ENCODE assay signal across 1 cellular context in the genomic region with DNA sequence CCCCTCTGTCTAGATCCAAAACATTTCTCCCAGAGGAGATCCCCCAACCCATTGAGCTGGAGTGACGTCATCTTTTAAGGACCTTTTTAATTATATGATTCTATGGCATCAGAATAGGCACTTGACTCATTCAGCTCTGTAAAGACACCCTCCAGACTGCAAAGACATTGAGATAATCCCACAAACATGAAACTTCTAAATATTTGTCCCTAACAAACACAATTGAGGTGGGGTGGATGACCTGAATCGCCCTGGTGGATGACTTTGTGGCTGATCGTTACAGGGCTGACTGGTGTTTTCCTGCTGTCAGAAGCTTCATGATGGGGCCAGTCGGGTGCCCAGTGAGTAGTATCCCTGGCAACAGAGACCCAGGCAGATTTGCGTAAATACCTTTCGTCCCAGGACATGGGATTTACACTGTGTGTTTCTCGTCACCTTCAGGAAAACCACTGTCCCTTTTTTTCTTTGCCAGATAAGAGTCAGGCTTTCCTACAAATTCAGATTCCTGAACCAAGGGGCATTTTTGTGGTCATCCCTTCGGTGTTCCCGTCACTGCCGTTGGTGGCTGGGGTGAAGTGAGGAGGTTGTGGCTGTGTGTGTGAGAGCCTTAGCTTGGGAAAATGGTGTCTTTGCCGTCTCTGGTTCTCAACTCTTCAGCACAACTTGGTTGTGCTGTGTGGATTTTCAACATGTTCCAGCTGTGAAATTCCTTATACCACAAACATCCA.
A peak's percentile ranks its signal among the peaks of the same experiment; 100 is the strongest.
TF ChIP-seq lines count a peak whose summit lies in the region.

No MANE protein-coding gene starts in this region.

TF ChIP-seq in liver, 16 proteins besides CTCF, POLR2A, EP300 and RAD21 (continued from another document):
- TF ChIP-seq RXRA (IDR thresholded peaks at IDR 0.05) (peak; percentile 94 to 98), YY1 (IDR thresholded peaks at IDR 0.05) (peak; percentile 75), REST (IDR thresholded peaks at IDR 0.05) (peak; percentile 41), EGR1 (IDR thresholded peaks at IDR 0.05; ENCODE audit: low read depth in 2 of 2) (peak in 1 of 2 donors; percentile 61), SP1 (IDR thresholded peaks at IDR 0.05) (peak; percentile 72), TAF1 (conservative IDR thresholded peaks at IDR 0.05) (no peak), HNF4A (conservative IDR thresholded peaks at IDR 0.05) (peak; percentile 49 to 80), ZBTB33 (IDR thresholded peaks at IDR 0.05) (peak; percentile 65), GABPA (IDR thresholded peaks at IDR 0.05 in 1 of 2, conservative IDR thresholded peaks at IDR 0.05 in 1 of 2) (no peak), FOXA1 (IDR thresholded peaks at IDR 0.05) (peak; percentile 43), JUND (IDR thresholded peaks at IDR 0.05) (peak; percentile 93 to 96), FOXA2 (IDR thresholded peaks at IDR 0.05) (peak; percentile 71)
- TF ChIP-seq, protein P1, sequence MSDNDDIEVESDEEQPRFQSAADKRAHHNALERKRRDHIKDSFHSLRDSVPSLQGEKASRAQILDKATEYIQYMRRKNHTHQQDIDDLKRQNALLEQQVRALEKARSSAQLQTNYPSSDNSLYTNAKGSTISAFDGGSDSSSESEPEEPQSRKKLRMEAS (IDR thresholded peaks at IDR 0.05) = no peak
